ENCODE assay signal across 9 cellular contexts in the genomic region with DNA sequence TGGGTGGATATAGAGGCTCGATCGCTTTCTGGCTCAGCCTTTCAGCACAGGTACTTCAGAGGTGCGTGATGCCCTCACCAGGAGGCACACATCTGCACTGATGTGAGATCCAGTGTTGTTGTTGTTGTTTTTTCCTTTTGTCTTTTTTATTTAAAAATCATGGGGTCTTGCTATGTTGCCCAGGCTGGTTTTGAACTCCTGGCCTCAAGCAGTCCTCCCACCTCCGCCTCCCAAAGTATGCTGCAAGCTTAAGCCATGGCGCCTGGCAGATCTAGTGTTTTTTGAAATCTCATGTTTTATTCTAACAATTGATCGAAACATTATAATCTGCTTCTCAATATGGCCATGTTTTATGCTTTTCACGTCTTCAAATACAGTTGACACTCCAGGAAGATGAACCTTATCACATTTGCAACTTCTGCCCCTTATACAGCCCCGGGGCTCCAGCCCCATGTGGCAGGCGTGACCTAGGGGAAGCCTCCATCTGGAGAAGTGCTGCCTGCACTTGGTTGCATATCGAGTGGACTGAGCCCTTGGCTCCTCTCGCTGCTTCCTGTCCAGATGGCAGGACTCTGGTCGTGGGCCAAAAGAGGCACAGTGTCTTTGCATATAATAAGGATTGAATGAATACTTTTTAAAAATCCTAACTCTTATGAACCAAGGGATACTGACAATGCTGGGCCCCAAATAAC.
DNase-seq lines count a peak whose midpoint lies in the region; ATAC-seq and TF ChIP-seq lines count a peak whose summit lies in the region.
"Had no signal": no experiment of that assay in that cellular context is flagged by ENCODE, and none has a peak within 500 bp of the region (broad histone marks: within the 10 kb centered on the region; RNA-seq: fewer than 3 reads in every experiment).

No MANE protein-coding gene starts in this region.

- peaks cover 6% of the 10 kb centered on the region for H3K4me1 Mint-ChIP-seq in nephron progenitor cell

- peaks cover 8% of the 10 kb centered on the region for H3K36me3 Mint-ChIP-seq in nephron progenitor cell (ENCODE audit: low read depth)

- H3K27me3 ChIP-seq in suprapubic skin = no peaks in the 10 kb centered on the region

- H3K36me3 ChIP-seq in suprapubic skin = no peaks in the 10 kb centered on the region

- TF ChIP-seq EP300 in suprapubic skin (IDR thresholded peaks at IDR 0.05) = no peak

- H3K27ac ChIP-seq in suprapubic skin = no peak overlapping the region

- H3K27me3 Mint-ChIP-seq in nephron progenitor cell (ENCODE audit: low read depth, poor library complexity) = no peaks in the 10 kb centered on the region

- no peak for TF ChIP-seq POLR2A in suprapubic skin (IDR thresholded peaks at IDR 0.05)

- H3K4me3 Mint-ChIP-seq in nephron progenitor cell = no peak overlapping the region

- H3K9me3 Mint-ChIP-seq in nephron progenitor cell = no peaks in the 10 kb centered on the region

- H3K4me1 ChIP-seq in suprapubic skin = peaks cover 14% of the 10 kb centered on the region

- DNase-seq in CMK (ENCODE audit: low read depth) = peak; percentile 11
- peak; percentile 12 for DNase-seq in NCI-H2171 (lab: John Stamatoyannopoulos, UW)
- DNase-seq in dermis blood vessel endothelial cell = peak; percentile 80
- no peak for DNase-seq in nephron progenitor cell
- DNase-seq in NCI-H1930 (lab: John Stamatoyannopoulos, UW) = no peak
- no peak for DNase-seq in suprapubic skin (ENCODE audit: low spot score in 2 of 2)
- DNase-seq: stimulated activated naive CD8-positive, alpha-beta T cell treated with anti-CD3 and anti-CD28 coated beads, Interleukin-15, Interleukin-2, amounts not matched to agents 100 U/mL and 50 U/mL, for 24 hours had no signal

- H3K27ac Mint-ChIP-seq in nephron progenitor cell = peak overlapping the region; percentile 57

- 66% methylated on average over 12 of the region's 12 CpGs for WGBS in suprapubic skin

- no peak for ATAC-seq in HG02884 (IDR thresholded peaks at IDR 0.05; ENCODE audit: unreplicated experiment)
- no peak for ATAC-seq in HG03039 (IDR thresholded peaks at IDR 0.05; ENCODE audit: unreplicated experiment)
- ATAC-seq: stimulated activated naive CD8-positive, alpha-beta T cell treated with anti-CD3 and anti-CD28 coated beads, Interleukin-15, Interleukin-2, amounts not matched to agents 100 U/mL and 50 U/mL, for 24 hours had no signal

- TF ChIP-seq CTCF in nephron progenitor cell (IDR thresholded peaks at IDR 0.05) = no peak
- TF ChIP-seq CTCF in suprapubic skin (IDR thresholded peaks at IDR 0.05) = no peak

- no peaks in the 10 kb centered on the region for H3K9me3 ChIP-seq in suprapubic skin

- H3K4me3 ChIP-seq in suprapubic skin = no peak overlapping the region

Comparison
In these comparisons a context has a peak if more than half of its experiments do, and no peak if none do; other contexts are left out.
1. DNase-seq: peak in CMK (single experiment), NCI-H2171 (single experiment) and dermis blood vessel endothelial cell (single experiment); none in nephron progenitor cell (single experiment), NCI-H1930 (0 of 2) and suprapubic skin (0 of 2).